30 cellular contexts compared by ENCODE assay signal in genomic region chr13:96130818-96131217, GRCh38. TPM values are rescaled to one million over a fixed set of nuclear protein-coding genes. Genes with fewer than 3 reads are reported as not detected.
"Had no signal": no experiment of that assay in that cellular context is flagged by ENCODE, and none has a peak within 500 bp of the region (broad histone marks: within the 10 kb centered on the region; RNA-seq: fewer than 3 reads in every experiment).

No MANE protein-coding gene starts in this region.

- H3K9me3 ChIP-seq: Peyer's patch, SJCRH30, SK-N-SH had no signal

- H3K9me2 ChIP-seq: SK-N-SH had no signal

- H3K9me3 Mint-ChIP-seq: activated CD4-positive, alpha-beta memory T cell treated with anti-CD3 and anti-CD28 coated beads, Interleukin-2, amount 10 ng/mL, durations not matched to agents 7 days and 5 days; activated T-helper 17 cell treated with anti-CD3 and anti-CD28 coated beads, Interleukin-2, amount 50 U/mL, for 72 hours had no signal

- H3K36me3 Mint-ChIP-seq: activated naive CD4-positive, alpha-beta T cell treated with anti-CD3 and anti-CD28 coated beads, Interleukin-2, amount 10 ng/mL, durations not matched to agents 7 days and 5 days; activated naive CD8-positive, alpha-beta T cell treated with anti-CD3 and anti-CD28 coated beads for 36 hours had no signal

- H3K36me3 ChIP-seq: brain microvascular endothelial cell, cardiac muscle cell, Peyer's patch, SJCRH30 had no signal

- H3K4me3 ChIP-seq: cardiac muscle cell, Peyer's patch, SJCRH30 had no signal

- ATAC-seq: activated CD4-positive, alpha-beta T cell treated with anti-CD3 and anti-CD28 coated beads for 36 hours; activated T-helper 17 cell treated with anti-CD3 and anti-CD28 coated beads, Interleukin-2, amount 50 U/mL, for 72 hours had no signal

- DNase-seq: activated CD4-positive, alpha-beta memory T cell treated with anti-CD3 and anti-CD28 coated beads, Interleukin-2, amount 10 ng/mL, durations not matched to agents 7 days and 5 days; activated CD4-positive, alpha-beta T cell treated with anti-CD3 and anti-CD28 coated beads for 36 hours; activated CD4-positive, alpha-beta T cell treated with anti-CD3 and anti-CD28 coated beads, Interleukin-2, amount 50 U/mL, for 1 hour; activated gamma-delta T cell treated with Interleukin-2 at 50 U/mL for 16 hours; activated naive CD4-positive, alpha-beta T cell treated with anti-CD3 and anti-CD28 coated beads, Interleukin-2, amount 10 ng/mL, durations not matched to agents 7 days and 5 days; activated naive CD8-positive, alpha-beta T cell treated with anti-CD3 and anti-CD28 coated beads for 36 hours; activated T-cell treated with anti-CD3 and anti-CD28 coated beads for 4 hours; activated T-cell treated with anti-CD3 and anti-CD28 coated beads, Interleukin-2, amount 50 U/mL, for 48 hours; brain microvascular endothelial cell; Kasumi-1; NCI-H1048; NCI-H146; NCI-H187 treated with DMSO at 0.1 percent for 48 hours; NCI-H2171; NCI-H2227 treated with DMSO at 0.1 percent for 48 hours; NCI-H526; NCI-H774; NK-92 treated with Interleukin-12 subunit alpha and Interleukin-12 subunit beta, amount 100 ng/mL, for 24 hours; Peyer's patch; Right ventricle myocardium superior; SJCRH30; SK-N-SH; T-helper 1 cell had no signal

- H3K27ac Mint-ChIP-seq: activated CD4-positive, alpha-beta memory T cell treated with anti-CD3 and anti-CD28 coated beads, Interleukin-2, amount 10 ng/mL, durations not matched to agents 7 days and 5 days; activated CD4-positive, alpha-beta T cell treated with anti-CD3 and anti-CD28 coated beads for 36 hours; activated naive CD4-positive, alpha-beta T cell treated with anti-CD3 and anti-CD28 coated beads, Interleukin-2, amount 10 ng/mL, durations not matched to agents 7 days and 5 days; activated naive CD8-positive, alpha-beta T cell treated with anti-CD3 and anti-CD28 coated beads for 36 hours; activated T-helper 17 cell treated with anti-CD3 and anti-CD28 coated beads, Interleukin-2, amount 50 U/mL, for 72 hours had no signal

- H3K4me1 ChIP-seq: Peyer's patch, SJCRH30 had no signal

- H3K4me2 ChIP-seq: SK-N-SH had no signal

- H3K4me3 Mint-ChIP-seq: activated CD4-positive, alpha-beta memory T cell treated with anti-CD3 and anti-CD28 coated beads, Interleukin-2, amount 10 ng/mL, durations not matched to agents 7 days and 5 days; activated CD4-positive, alpha-beta T cell treated with anti-CD3 and anti-CD28 coated beads for 36 hours; activated naive CD4-positive, alpha-beta T cell treated with anti-CD3 and anti-CD28 coated beads, Interleukin-2, amount 10 ng/mL, durations not matched to agents 7 days and 5 days; activated naive CD8-positive, alpha-beta T cell treated with anti-CD3 and anti-CD28 coated beads for 36 hours; activated T-helper 17 cell treated with anti-CD3 and anti-CD28 coated beads, Interleukin-2, amount 50 U/mL, for 72 hours had no signal

- H3K4me1 Mint-ChIP-seq: activated CD4-positive, alpha-beta memory T cell treated with anti-CD3 and anti-CD28 coated beads, Interleukin-2, amount 10 ng/mL, durations not matched to agents 7 days and 5 days; activated CD4-positive, alpha-beta T cell treated with anti-CD3 and anti-CD28 coated beads for 36 hours; activated naive CD4-positive, alpha-beta T cell treated with anti-CD3 and anti-CD28 coated beads, Interleukin-2, amount 10 ng/mL, durations not matched to agents 7 days and 5 days; activated naive CD8-positive, alpha-beta T cell treated with anti-CD3 and anti-CD28 coated beads for 36 hours; activated T-helper 17 cell treated with anti-CD3 and anti-CD28 coated beads, Interleukin-2, amount 50 U/mL, for 72 hours had no signal

- H3K27ac ChIP-seq: brain microvascular endothelial cell, cardiac muscle cell, Peyer's patch, RWPE1, SJCRH30, VCaP had no signal

- H3K27me3 Mint-ChIP-seq: activated CD4-positive, alpha-beta memory T cell treated with anti-CD3 and anti-CD28 coated beads, Interleukin-2, amount 10 ng/mL, durations not matched to agents 7 days and 5 days; activated CD4-positive, alpha-beta T cell treated with anti-CD3 and anti-CD28 coated beads for 36 hours; activated naive CD4-positive, alpha-beta T cell treated with anti-CD3 and anti-CD28 coated beads, Interleukin-2, amount 10 ng/mL, durations not matched to agents 7 days and 5 days; activated naive CD8-positive, alpha-beta T cell treated with anti-CD3 and anti-CD28 coated beads for 36 hours; activated T-helper 17 cell treated with anti-CD3 and anti-CD28 coated beads, Interleukin-2, amount 50 U/mL, for 72 hours had no signal

- H3K9ac ChIP-seq: SK-N-SH had no signal

- H3K27me3 ChIP-seq: brain microvascular endothelial cell, cardiac muscle cell, Peyer's patch, SJCRH30 had no signal

RNA-seq across cellular contexts. Expression of gene HS6ST3, which starts 40.9 kb away (rescaled TPM):
- total RNA-seq: activated CD4-positive, alpha-beta memory T cell treated with anti-CD3 and anti-CD28 coated beads, Interleukin-2, amount 10 ng/mL, durations not matched to agents 7 days and 5 days; activated CD4-positive, alpha-beta T cell treated with anti-CD3 and anti-CD28 coated beads for 36 hours; activated CD8-positive, alpha-beta memory T cell treated with anti-CD3 and anti-CD28 coated beads for 36 hours; activated naive CD8-positive, alpha-beta T cell treated with anti-CD3 and anti-CD28 coated beads for 36 hours; activated T-helper 17 cell treated with anti-CD3 and anti-CD28 coated beads, Interleukin-2, amount 50 U/mL, for 72 hours; NCI-H460; T-helper 2 cell treated with Interferon-gamma antibody and Interleukin-4, amounts not matched to agents 100 ng/mL and 5 ng/mL, for 36 hours had no signal
